ENCODE assay signal across 31 cellular contexts in the genomic region with DNA sequence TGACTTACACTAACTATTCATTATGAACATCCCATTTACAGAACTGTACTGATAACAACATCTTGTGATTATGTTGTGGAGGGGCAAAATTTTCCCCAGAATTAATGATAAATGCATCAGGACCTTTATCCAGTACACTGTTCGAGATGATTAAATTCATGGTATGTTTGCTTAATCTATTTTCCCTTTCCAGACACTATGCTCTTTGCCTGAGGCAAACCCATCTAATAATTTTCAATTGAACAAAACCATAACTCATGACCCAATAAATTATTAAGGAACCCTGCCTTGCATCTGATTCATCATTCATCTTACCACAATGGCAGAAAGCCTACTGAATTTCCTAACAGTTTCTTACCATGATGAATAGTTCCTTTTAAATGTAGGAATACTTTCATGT.
"Had no signal": no experiment of that assay in that cellular context is flagged by ENCODE, and none has a peak within 500 bp of the region (broad histone marks: within the 10 kb centered on the region; RNA-seq: fewer than 3 reads in every experiment).

No MANE protein-coding gene starts in this region.

- H3K9me3 ChIP-seq: ascending aorta, esophagus squamous epithelium, gastrocnemius medialis, neutrophil, ovary, right lobe of liver, thoracic aorta, vagina had no signal

- H3K4me1 Mint-ChIP-seq: activated naive CD4-positive, alpha-beta T cell treated with anti-CD3 and anti-CD28 coated beads, Interleukin-2, amount 10 ng/mL, durations not matched to agents 7 days and 5 days; activated naive CD8-positive, alpha-beta T cell treated with anti-CD3 and anti-CD28 coated beads, Interleukin-2, amount 10 ng/mL, durations not matched to agents 7 days and 5 days; nephron progenitor cell; stimulated activated effector memory CD8-positive, alpha-beta T cell treated with anti-CD3 and anti-CD28 coated beads, Interleukin-12 subunit alpha, Interleukin-12 subunit beta, amount 100 ng/mL, for 72 hours; T-helper 17 cell had no signal

- ATAC-seq: activated CD4-positive, CD25-positive, alpha-beta regulatory T cell treated with anti-CD3 and anti-CD28 coated beads, Interleukin-2, amount 50 U/mL, for 24 hours; gastrocnemius medialis; left cardiac atrium; left ventricle myocardium superior; right lobe of liver; stimulated activated effector memory CD8-positive, alpha-beta T cell treated with anti-CD3 and anti-CD28 coated beads, Interleukin-12 subunit alpha, Interleukin-12 subunit beta, amount 100 ng/mL, for 72 hours; T-helper 17 cell had no signal

- H3K27ac ChIP-seq: ascending aorta, esophagus squamous epithelium, gastrocnemius medialis, hepatocyte, neutrophil, ovary, right lobe of liver, thoracic aorta, vagina, WERI-Rb-1 had no signal

- H3K27me3 ChIP-seq: ascending aorta, esophagus squamous epithelium, gastrocnemius medialis, hepatocyte, neutrophil, ovary, right lobe of liver, vagina had no signal

- DNase-seq: activated CD4-positive, alpha-beta T cell treated with anti-CD3 and anti-CD28 coated beads for 48 hours; activated CD4-positive, alpha-beta T cell treated with anti-CD3 and anti-CD28 coated beads, Interleukin-2, amount 50 U/mL, for 48 hours; activated CD8-positive, alpha-beta memory T cell treated with anti-CD3 and anti-CD28 coated beads, Interleukin-2, amount 50 U/mL, for 4 hours; activated gamma-delta T cell; activated naive CD4-positive, alpha-beta T cell treated with anti-CD3 and anti-CD28 coated beads, Interleukin-2, amount 10 ng/mL, durations not matched to agents 7 days and 5 days; activated naive CD8-positive, alpha-beta T cell treated with anti-CD3 and anti-CD28 coated beads, Interleukin-2, amount 10 ng/mL, durations not matched to agents 7 days and 5 days; activated T-cell treated with anti-CD3 and anti-CD28 coated beads, Interleukin-2, amount 50 U/mL, for 1 hour; caudate nucleus; esophagus squamous epithelium; gastrocnemius medialis; glutamatergic neuron; left cardiac atrium; left ventricle myocardium superior; nephron progenitor cell; ovary; right lobe of liver; stimulated activated CD4-positive, alpha-beta T cell treated with anti-CD3 and anti-CD28 coated beads, Interleukin-12 subunit alpha, Interleukin-12 subunit beta, amount 100 ng/mL, for 4 hours; stimulated activated CD4-positive, alpha-beta T cell treated with anti-CD3 and anti-CD28 coated beads, Interleukin-4, amount 100 ng/mL, for 1 hour; T-helper 17 cell; T1000; trophoblast cell; WERI-Rb-1 had no signal

- H3K9me3 Mint-ChIP-seq: activated naive CD4-positive, alpha-beta T cell treated with anti-CD3 and anti-CD28 coated beads, Interleukin-2, amount 10 ng/mL, durations not matched to agents 7 days and 5 days; activated naive CD8-positive, alpha-beta T cell treated with anti-CD3 and anti-CD28 coated beads, Interleukin-2, amount 10 ng/mL, durations not matched to agents 7 days and 5 days; stimulated activated effector memory CD8-positive, alpha-beta T cell treated with anti-CD3 and anti-CD28 coated beads, Interleukin-12 subunit alpha, Interleukin-12 subunit beta, amount 100 ng/mL, for 72 hours; stimulated activated naive CD8-positive, alpha-beta T cell treated with anti-CD3 and anti-CD28 coated beads, Interleukin-15, Interleukin-2, amounts not matched to agents 100 ng/mL and 50 ng/mL, for 24 hours had no signal

- H3K36me3 Mint-ChIP-seq: activated naive CD4-positive, alpha-beta T cell treated with anti-CD3 and anti-CD28 coated beads, Interleukin-2, amount 10 ng/mL, durations not matched to agents 7 days and 5 days; activated naive CD8-positive, alpha-beta T cell treated with anti-CD3 and anti-CD28 coated beads, Interleukin-2, amount 10 ng/mL, durations not matched to agents 7 days and 5 days; brain; stimulated activated effector memory CD8-positive, alpha-beta T cell treated with anti-CD3 and anti-CD28 coated beads, Interleukin-12 subunit alpha, Interleukin-12 subunit beta, amount 100 ng/mL, for 72 hours had no signal

- H3K4me3 ChIP-seq: ascending aorta, esophagus squamous epithelium, gastrocnemius medialis, hepatocyte, ovary, right lobe of liver, thoracic aorta, vagina had no signal

- H3K36me3 ChIP-seq: ascending aorta, esophagus squamous epithelium, gastrocnemius medialis, neutrophil, ovary, right lobe of liver, thoracic aorta, vagina, WERI-Rb-1 had no signal

- H3K4me3 Mint-ChIP-seq: activated naive CD4-positive, alpha-beta T cell treated with anti-CD3 and anti-CD28 coated beads, Interleukin-2, amount 10 ng/mL, durations not matched to agents 7 days and 5 days; activated naive CD8-positive, alpha-beta T cell treated with anti-CD3 and anti-CD28 coated beads, Interleukin-2, amount 10 ng/mL, durations not matched to agents 7 days and 5 days; brain; nephron progenitor cell; stimulated activated effector memory CD8-positive, alpha-beta T cell treated with anti-CD3 and anti-CD28 coated beads, Interleukin-12 subunit alpha, Interleukin-12 subunit beta, amount 100 ng/mL, for 72 hours; stimulated activated naive CD8-positive, alpha-beta T cell treated with anti-CD3 and anti-CD28 coated beads, Interleukin-15, Interleukin-2, amounts not matched to agents 100 ng/mL and 50 ng/mL, for 24 hours; T-helper 17 cell had no signal

- H3K27me3 Mint-ChIP-seq: activated naive CD4-positive, alpha-beta T cell treated with anti-CD3 and anti-CD28 coated beads, Interleukin-2, amount 10 ng/mL, durations not matched to agents 7 days and 5 days; stimulated activated naive CD8-positive, alpha-beta T cell treated with anti-CD3 and anti-CD28 coated beads, Interleukin-15, Interleukin-2, amounts not matched to agents 100 ng/mL and 50 ng/mL, for 24 hours; T-helper 17 cell had no signal

- H3K4me1 ChIP-seq: ascending aorta, esophagus squamous epithelium, gastrocnemius medialis, vagina had no signal
